21 cellular contexts compared by ENCODE assay signal in the genomic region with DNA sequence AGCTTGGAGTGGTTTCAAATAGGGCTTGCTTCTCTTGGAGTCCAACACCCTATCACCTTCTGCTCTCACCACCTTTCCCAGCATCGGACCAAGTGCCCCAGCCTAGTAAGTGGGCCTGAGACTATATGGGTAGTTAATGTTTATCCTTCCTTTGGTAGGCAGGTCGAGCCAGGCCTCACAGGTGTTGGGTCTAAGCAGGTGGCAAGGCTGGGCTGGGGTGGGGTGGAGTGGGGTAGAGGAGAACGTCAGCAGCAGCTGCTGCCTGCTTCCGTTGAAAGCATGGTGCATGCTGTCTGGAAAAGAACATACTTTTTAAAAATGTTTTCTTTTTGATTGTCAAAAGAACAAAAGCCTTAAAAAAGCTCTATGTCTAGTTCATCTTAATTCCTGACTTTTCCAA. TPM values are rescaled to one million over a fixed set of nuclear protein-coding genes. Genes with fewer than 3 reads are reported as not detected.
A peak's percentile ranks its signal among the peaks of the same experiment; 100 is the strongest.
DNase-seq lines count a peak whose midpoint lies in the region; ATAC-seq, FAIRE-seq and TF ChIP-seq lines count a peak whose summit lies in the region.
"Had no signal": no experiment of that assay in that cellular context is flagged by ENCODE, and none has a peak within 500 bp of the region (broad histone marks: within the 10 kb centered on the region; RNA-seq: fewer than 3 reads in every experiment).

No MANE protein-coding gene starts in this region.

- TF ChIP-seq CTCF in colonic mucosa (IDR thresholded peaks at IDR 0.05) = no peak
- no peak for TF ChIP-seq CTCF in osteoblast (IDR thresholded peaks at IDR 0.05; ENCODE audit: extremely low read depth, low read depth, low read length)

- peak overlapping the region in 2 of 8 donors; percentile 17 to 59 for H3K4me3 Mint-ChIP-seq in CD4-positive, alpha-beta memory T cell
- H3K4me3 Mint-ChIP-seq: immature natural killer cell had no signal

- peak overlapping the region; percentile 24 for H3K4me2 ChIP-seq in osteoblast (ENCODE audit: insufficient read depth, low read length)

- intact Hi-C loops in CD4-positive, alpha-beta memory T cell (cut with micrococcal nuclease) = no loop called here
- intact Hi-C loops in colonic mucosa (cut with DNase I) = no loop called here

- TF ChIP-seq POLR2A in H54 (IDR thresholded peaks at IDR 0.05; ENCODE audit: low read depth, low read length) = no peak

- H3K4me3 ChIP-seq in CD4-positive, alpha-beta memory T cell (ENCODE audit: low read length in 2 of 2) = no peak overlapping the region
- H3K4me3 ChIP-seq in colonic mucosa = no peak overlapping the region
- peak overlapping the region; percentile 56 for H3K4me3 ChIP-seq in osteoblast (ENCODE audit: insufficient read depth, low read length)
- H3K4me3 ChIP-seq: esophagus muscularis mucosa, SK-N-MC had no signal

- H3K27ac Mint-ChIP-seq in CD4-positive, alpha-beta memory T cell = peak overlapping the region in 5 of 7 donors; percentile 13 to 78 (median 59)
- H3K27ac Mint-ChIP-seq: immature natural killer cell had no signal

- no peak for DNase-seq in CD4-positive, alpha-beta memory T cell
- peak; percentile 54 for DNase-seq in NCI-H146 treated with DMSO at 0.1 percent for 48 hours (lab: John Stamatoyannopoulos, UW; ENCODE audit: unreplicated experiment)
- DNase-seq in colonic mucosa = peak; percentile 52
- DNase-seq in osteoblast (ENCODE audit: insufficient read length, low spot score, missing footprints) = no peak
- no peak for DNase-seq in H54 (ENCODE audit: insufficient read length, low spot score)
- DNase-seq: activated CD4-positive, alpha-beta T cell treated with anti-CD3 and anti-CD28 coated beads for 4 hours; activated CD8-positive, alpha-beta memory T cell treated with anti-CD3 and anti-CD28 coated beads, Interleukin-2, amount 50 U/mL, for 48 hours; BE2C; immature natural killer cell; NCI-H187 treated with DMSO at 0.1 percent for 48 hours; NCI-H526 treated with DMSO at 0.1 percent for 48 hours; PC-3; right cardiac atrium; stimulated activated CD4-positive, alpha-beta T cell treated with anti-CD3 and anti-CD28 coated beads, Interleukin-4, amount 100 ng/mL, for 24 hours; T1000 had no signal

- POLR2A ChIA-PET in CD4-positive, alpha-beta memory T cell (lab: Charles Lee; ENCODE audit: partially characterized antibody) = no interaction called here

- H3K79me2 ChIP-seq in osteoblast (ENCODE audit: insufficient read depth, low read length) = no peaks in the 10 kb centered on the region

- no peaks in the 10 kb centered on the region for H3K4me1 ChIP-seq in CD4-positive, alpha-beta memory T cell (ENCODE audit: insufficient read depth, low read length)
- no peaks in the 10 kb centered on the region for H3K4me1 ChIP-seq in colonic mucosa
- H3K4me1 ChIP-seq in osteoblast (ENCODE audit: insufficient read depth, low read length) = peaks cover 12% of the 10 kb centered on the region
- H3K4me1 ChIP-seq: BE2C, esophagus muscularis mucosa had no signal

- FAIRE-seq in H54 (lab: Jason Lieb, UNC) = no peak
- FAIRE-seq: bronchial epithelial cell had no signal

- no peaks in the 10 kb centered on the region for H3K27me3 Mint-ChIP-seq in CD4-positive, alpha-beta memory T cell

- no peaks in the 10 kb centered on the region for H4K20me1 ChIP-seq in osteoblast (ENCODE audit: insufficient read depth, low read length)

- no peaks in the 10 kb centered on the region for H3K36me3 Mint-ChIP-seq in CD4-positive, alpha-beta memory T cell
- H3K36me3 Mint-ChIP-seq: activated naive CD4-positive, alpha-beta T cell treated with anti-CD3 and anti-CD28 coated beads, Interleukin-2, amount 50 U/mL, for 72 hours; immature natural killer cell had no signal

- H3K4me1 Mint-ChIP-seq in CD4-positive, alpha-beta memory T cell = peaks cover 2 to 17% (median 9%) of the 10 kb centered on the region in 4 donors
- H3K4me1 Mint-ChIP-seq: immature natural killer cell had no signal

- no peaks in the 10 kb centered on the region for H3K27me3 ChIP-seq in CD4-positive, alpha-beta memory T cell (ENCODE audit: insufficient read depth, low read length)
- no peaks in the 10 kb centered on the region for H3K27me3 ChIP-seq in colonic mucosa
- H3K27me3 ChIP-seq in osteoblast (ENCODE audit: insufficient read depth, low read length) = no peaks in the 10 kb centered on the region
- H3K27me3 ChIP-seq: BE2C, esophagus muscularis mucosa had no signal

- no peaks in the 10 kb centered on the region for H3K36me3 ChIP-seq in CD4-positive, alpha-beta memory T cell (ENCODE audit: insufficient read depth, low read length)
- H3K36me3 ChIP-seq in colonic mucosa = no peaks in the 10 kb centered on the region
- no peaks in the 10 kb centered on the region for H3K36me3 ChIP-seq in osteoblast (ENCODE audit: insufficient read depth, low read length)
- H3K36me3 ChIP-seq: BE2C, esophagus muscularis mucosa had no signal

- no peak overlapping the region for H3K27ac ChIP-seq in CD4-positive, alpha-beta memory T cell (ENCODE audit: low read depth, low read length)
- H3K27ac ChIP-seq in colonic mucosa = no peak overlapping the region
- H3K27ac ChIP-seq in osteoblast (ENCODE audit: low read depth, low read length) = no peak overlapping the region
- H3K27ac ChIP-seq: esophagus muscularis mucosa, SK-N-MC had no signal

- peaks cover 0 to 1% (median 0%) of the 10 kb centered on the region in 8 donors for H3K9me3 Mint-ChIP-seq in CD4-positive, alpha-beta memory T cell
- H3K9me3 Mint-ChIP-seq: activated naive CD4-positive, alpha-beta T cell treated with anti-CD3 and anti-CD28 coated beads, Interleukin-2, amount 50 U/mL, for 72 hours; immature natural killer cell had no signal

- H3K9ac ChIP-seq in colonic mucosa (ENCODE audit: low read depth in 2 of 2, low read length in 2 of 2) = no peak overlapping the region

- CTCF ChIA-PET in CD4-positive, alpha-beta memory T cell (lab: Charles Lee; ENCODE audit: partially characterized antibody) = no interaction called here

- ATAC-seq in GM18867 (IDR thresholded peaks at IDR 0.05; ENCODE audit: unreplicated experiment) (no peak), HG03442 (IDR thresholded peaks at IDR 0.05; ENCODE audit: unreplicated experiment) (no peak)
- ATAC-seq: activated naive CD4-positive, alpha-beta T cell treated with anti-CD3 and anti-CD28 coated beads, Interleukin-2, amount 50 U/mL, for 72 hours; PC-3; right cardiac atrium had no signal

- H3K9me3 ChIP-seq in CD4-positive, alpha-beta memory T cell (ENCODE audit: control insufficient read depth in 1 of 2, low read length in 2 of 2) = no peaks in the 10 kb centered on the region
- H3K9me3 ChIP-seq in colonic mucosa (no peaks in the 10 kb centered on the region), osteoblast (ENCODE audit: low read depth, low read length) (no peaks in the 10 kb centered on the region)
- H3K9me3 ChIP-seq: BE2C, esophagus muscularis mucosa had no signal

- peak overlapping the region; percentile 40 for H2AFZ ChIP-seq in osteoblast (ENCODE audit: low read length)

RNA-seq across cellular contexts. Expression of gene DRP2, which starts 1.3 kb away (rescaled TPM):
- under 1 TPM in 1 of 2 experiments, not detected in 1; 0.08 TPM for total RNA-seq in CD4-positive, alpha-beta memory T cell
- polyA plus RNA-seq in CD4-positive, alpha-beta memory T cell = under 1 TPM in 1 of 2 donors, not detected in 1; 0.13 TPM
- total RNA-seq in colonic mucosa = 1 to 10 TPM in 1 of 2 donors, under 1 TPM in 1; 0.37 to 1.1 TPM
- total RNA-seq in osteoblast = 0.59 and 0.72 TPM in 2 replicates
- total RNA-seq: bronchial epithelial cell had no signal

Comparison
In these comparisons a context has a peak if more than half of its experiments do, and no peak if none do; other contexts are left out.
1. DNase-seq: peak in NCI-H146 treated with DMSO at 0.1 percent for 48 hours (single experiment) and colonic mucosa (single experiment); none in CD4-positive, alpha-beta memory T cell (0 of 5), osteoblast (single experiment) and H54 (single experiment).